In genomic region chr3:169509780-169510179, GRCh38 we compare ENCODE assay signal across 15 cellular contexts.
DNase-seq lines count a peak whose midpoint lies in the region; ATAC-seq, FAIRE-seq and TF ChIP-seq lines count a peak whose summit lies in the region.
"Had no signal": no experiment of that assay in that cellular context is flagged by ENCODE, and none has a peak within 500 bp of the region (broad histone marks: within the 10 kb centered on the region; RNA-seq: fewer than 3 reads in every experiment).

No MANE protein-coding gene starts in this region.

- ATAC-seq in GM19452 (IDR thresholded peaks at IDR 0.05; ENCODE audit: unreplicated experiment) = peak; percentile 26
- peak; percentile 24 for ATAC-seq in HG03159 (IDR thresholded peaks at IDR 0.05; ENCODE audit: unreplicated experiment)
- ATAC-seq in GM12878 = no peak; the same call in 2 of the 3 replicates
- ATAC-seq in mucosa of descending colon = no peak

- no peaks in the 10 kb centered on the region for H3K27me3 ChIP-seq in GM12878 (replicated peaks in 1 of 2; ENCODE audit: control insufficient read depth in 2 of 2, insufficient read depth in 2 of 2, low read length in 1 of 2)
- H3K27me3 ChIP-seq: SJCRH30 had no signal

- no peak for TF ChIP-seq EP300 in GM12878 (IDR thresholded peaks at IDR 0.05; ENCODE audit: borderline replicate concordance in 1 of 2, control insufficient read depth in 1 of 2, low read depth in 2 of 2, low read length in 2 of 2)

- no peak overlapping the region for H3K27ac ChIP-seq in GM12878 (ENCODE audit: control insufficient read depth, insufficient read depth)

- H3K36me3 ChIP-seq in GM12878 (ENCODE audit: control insufficient read depth in 2 of 2, insufficient read depth in 2 of 2, low read length in 1 of 2) = no peaks in the 10 kb centered on the region
- H3K36me3 ChIP-seq in mucosa of descending colon (ENCODE audit: low read depth) = no peaks in the 10 kb centered on the region
- H3K36me3 ChIP-seq: HAP-1, SJCRH30 had no signal

- H3K4me1 ChIP-seq in GM12878 (ENCODE audit: control insufficient read depth, insufficient read depth, low read length) (peaks cover 9% of the 10 kb centered on the region), mucosa of descending colon (ENCODE audit: low read depth) (no peaks in the 10 kb centered on the region)

- no peak for TF ChIP-seq POLR2A in GM12878 (IDR thresholded peaks at IDR 0.05; ENCODE audit: low read depth, low read length)

- no peaks in the 10 kb centered on the region for H3K9me3 ChIP-seq in GM12878 (replicated peaks; ENCODE audit: control insufficient read depth, insufficient read depth, low read length)
- no peaks in the 10 kb centered on the region for H3K9me3 ChIP-seq in mucosa of descending colon
- H3K9me3 ChIP-seq: HAP-1, SJCRH30 had no signal

- TF ChIP-seq RAD21 in GM12878 (IDR thresholded peaks at IDR 0.05; ENCODE audit: insufficient read depth, low read depth, low read length) = no peak

- TF ChIP-seq CTCF in GM10266 (IDR thresholded peaks at IDR 0.05; ENCODE audit: control insufficient read depth, insufficient read depth, low read depth, missing control alignments) (peak; percentile 3), GM12878 (IDR thresholded peaks at IDR 0.05 in 2 of 3, conservative IDR thresholded peaks at IDR 0.05 in 1 of 3; ENCODE audit: control insufficient read depth in 2 of 3, extremely low read depth in 1 of 3, insufficient read depth in 1 of 3, low read depth in 3 of 3, low read length in 3 of 3) (no peak), mucosa of descending colon (IDR thresholded peaks at IDR 0.05) (no peak)

- intact Hi-C loops in GM12878 (cut with micrococcal nuclease; ENCODE audit: unreplicated experiment) = no loop called here
- intact Hi-C loops in mucosa of descending colon (cut with DNase I, micrococcal nuclease) = no loop called here

- H2AFZ ChIP-seq in GM12878 (ENCODE audit: control insufficient read depth, low read depth, low read length) = peak overlapping the region; percentile 49

- RAD21 ChIA-PET in GM12878 (lab: Charles Lee; ENCODE audit: unreplicated experiment) = no interaction called here

- in situ Hi-C loops in GM12878 (cut with MboI) = no loop called here

- POLR2A ChIA-PET in GM12878 (lab: Charles Lee) = no interaction called here

- WGBS in GM12878 (ENCODE audit: insufficient coverage, insufficient replicate concordance, low lambda C conversion rate, missing lambda C conversion rate) = 36% methylated on average over 10 of the region's 10 CpGs

- no peaks in the 10 kb centered on the region for H4K20me1 ChIP-seq in GM12878 (ENCODE audit: control insufficient read depth, insufficient read depth)

- SMC1A ChIA-PET in GM12878 (lab: Charles Lee; ENCODE audit: uncharacterized antibody, unreplicated experiment) = no interaction called here

- BruUV-seq in GM12878 (replicated peaks; lab: Mats Ljungman, UMichigan) = no TSS peak

- no peak overlapping the region for H3K4me2 ChIP-seq in GM12878 (ENCODE audit: control insufficient read depth, insufficient read depth)

- no peak overlapping the region for H3K9ac ChIP-seq in GM12878 (ENCODE audit: control insufficient read depth, insufficient read depth, low read length)

- H3K4me3 ChIP-seq in GM12878 = no peak overlapping the region
- no peak overlapping the region for H3K4me3 ChIP-seq in mucosa of descending colon
- H3K4me3 ChIP-seq: HAP-1, SJCRH30 had no signal

- no peak for FAIRE-seq in GM12878 (lab: Jason Lieb, UNC)

- H3K79me2 ChIP-seq in GM12878 (ENCODE audit: control insufficient read depth, insufficient read depth, low read length) = no peaks in the 10 kb centered on the region

- CTCF ChIA-PET in GM12878 (lab: Yijun Ruan, JAX) = no interaction called here

- no peak for DNase-seq in GM10266 (ENCODE audit: extremely low spot score)
- no peak for DNase-seq in GM12878 (ENCODE audit: low read depth, low spot score)
- DNase-seq in CD1c-positive myeloid dendritic cell (ENCODE audit: extremely low spot score) = no peak
- DNase-seq in stimulated activated CD4-positive, alpha-beta T cell treated with anti-CD3 and anti-CD28 coated beads, Interleukin-2, amount 100 ng/mL, for 24 hours = no peak
- DNase-seq in NCI-H1417 treated with DMSO at 0.1 percent for 48 hours (lab: John Stamatoyannopoulos, UW) = no peak
- DNase-seq in mucosa of descending colon = no peak
- DNase-seq: activated effector memory CD4-positive, alpha-beta T cell treated with anti-CD3 and anti-CD28 coated beads, Interleukin-2, amount 50 U/mL, for 16 hours; caudate nucleus; naive B cell; NCI-H1092 treated with DMSO at 0.1 percent for 48 hours; NCI-H510A had no signal

TF ChIP-seq in GM12878, 131 proteins besides CTCF, POLR2A, EP300 and RAD21:
- no peak for TF ChIP-seq GABPA (IDR thresholded peaks at IDR 0.05; ENCODE audit: low read depth)
- TF ChIP-seq DPF2 (IDR thresholded peaks at IDR 0.05) = no peak
- TF ChIP-seq ESRRA (IDR thresholded peaks at IDR 0.05; ENCODE audit: low read length) = no peak
- no peak for TF ChIP-seq NBN (IDR thresholded peaks at IDR 0.05)
- no peak for TF ChIP-seq USF1 (IDR thresholded peaks at IDR 0.05; ENCODE audit: borderline replicate concordance, extremely low read length, insufficient read depth, low read depth, low read length)
- no peak for TF ChIP-seq MAX (IDR thresholded peaks at IDR 0.05; ENCODE audit: low read depth, low read length)
- no peak for TF ChIP-seq MEF2A (IDR thresholded peaks at IDR 0.05; ENCODE audit: insufficient read depth, low read depth, low read length)
TF ChIP-seq in GM12878: peak in this region for 0.

Comparison
In these comparisons a context has a peak if more than half of its experiments do, and no peak if none do; other contexts are left out.
1. ATAC-seq: peak in GM19452 (single experiment) and HG03159 (single experiment); none in GM12878 (single experiment) and mucosa of descending colon (single experiment).